11 cellular contexts compared by ENCODE assay signal in genomic region chr9:74556685-74557084, GRCh38. TPM values are rescaled to one million over a fixed set of nuclear protein-coding genes. Genes with fewer than 3 reads are reported as not detected.
DNase-seq lines count a peak whose midpoint lies in the region; ATAC-seq and TF ChIP-seq lines count a peak whose summit lies in the region.
"Had no signal": no experiment of that assay in that cellular context is flagged by ENCODE, and none has a peak within 500 bp of the region (broad histone marks: within the 10 kb centered on the region; RNA-seq: fewer than 3 reads in every experiment).

No MANE protein-coding gene starts in this region.

- no peaks in the 10 kb centered on the region for H3K4me1 Mint-ChIP-seq in HFFc6 (ENCODE audit: low read depth)

- DNase-seq in choroid plexus epithelial cell (ENCODE audit: low read depth) (peak; percentile 41), cerebellum (ENCODE audit: low spot score) (no peak), NCI-H2081 (lab: John Stamatoyannopoulos, UW) (no peak), SKM-1 treated with dmso at 0.1 percent for 144 hours (lab: John Stamatoyannopoulos, UW; ENCODE audit: unreplicated experiment) (no peak), HFFc6 (no peak)
- DNase-seq: effector CD8-positive, alpha-beta T cell; NCI-H2029 had no signal

- no peak overlapping the region for H3K4me3 ChIP-seq in choroid plexus epithelial cell (ENCODE audit: low read depth, low read length)

- ATAC-seq in GM18520 (IDR thresholded peaks at IDR 0.05; ENCODE audit: unreplicated experiment) (peak; percentile 96), GM21381 (IDR thresholded peaks at IDR 0.05; ENCODE audit: unreplicated experiment) (peak; percentile 81), HG03064 (IDR thresholded peaks at IDR 0.05; ENCODE audit: low read depth, unreplicated experiment) (peak; percentile 78)
- ATAC-seq: SK-N-SH treated with all-trans-retinoic acid at 6 μM for 48 hours had no signal

- H3K27ac Mint-ChIP-seq in HFFc6: no peak overlapping the region

- H3K36me3 Mint-ChIP-seq in HFFc6 (ENCODE audit: low read depth): no peaks in the 10 kb centered on the region

- H3K9me3 Mint-ChIP-seq in HFFc6: peaks cover 10% of the 10 kb centered on the region

- no peak overlapping the region for H3K4me3 Mint-ChIP-seq in HFFc6

- H3K27me3 Mint-ChIP-seq in HFFc6 (ENCODE audit: insufficient read depth): no peaks in the 10 kb centered on the region; the same call in none of the 2 replicates

- TF ChIP-seq CTCF in choroid plexus epithelial cell (conservative IDR thresholded peaks at IDR 0.05; ENCODE audit: low read depth, low read length) (no peak), HFFc6 (IDR thresholded peaks at IDR 0.05) (no peak)

RNA-seq across cellular contexts. Expression of gene RORB, which starts 59.5 kb away (rescaled TPM):
- total RNA-seq in cerebellum: 21.3 TPM
- total RNA-seq in HFFc6 (2021; fragmentation: NEBNext Ultra II Directional; extraction: Animal tissue kit (Norgen Biotek cat#: 25700)): not detected

Comparison
In these comparisons a context has a peak if more than half of its experiments do, and no peak if none do; other contexts are left out.
1. RNA of gene RORB, which starts 59.5 kb away (total RNA-seq): 21.3 TPM in cerebellum (single experiment); not detected in HFFc6; every median in the first group is over 10 times any median in the second.
2. Peak in every context shown above with its lines, with median percentiles within 50 percentile points of each other: ATAC-seq.